Comparison of ENCODE assay signal across 9 cellular contexts in genomic region chr10:49592726-49593563, GRCh38. TPM values are rescaled to one million over a fixed set of nuclear protein-coding genes. Genes with fewer than 3 reads are reported as not detected.
DNase-seq lines count a peak whose midpoint lies in the region; ATAC-seq and TF ChIP-seq lines count a peak whose summit lies in the region.
"Had no signal": no experiment of that assay in that cellular context is flagged by ENCODE, and none has a peak within 500 bp of the region (broad histone marks: within the 10 kb centered on the region; RNA-seq: fewer than 3 reads in every experiment).

No MANE protein-coding gene starts in this region.

- H3K4me1 ChIP-seq in Peyer's patch (no peaks in the 10 kb centered on the region), upper lobe of right lung (peaks cover 3% of the 10 kb centered on the region)

- no peak for TF ChIP-seq POLR2A in Peyer's patch (IDR thresholded peaks at IDR 0.05)

- peaks cover 4% of the 10 kb centered on the region for H3K9me3 Mint-ChIP-seq in activated T-helper 17 cell treated with anti-CD3 and anti-CD28 coated beads, Interleukin-2, amount 50 U/mL, for 72 hours
- H3K9me3 Mint-ChIP-seq in osteocyte (ENCODE audit: unreplicated experiment) = no peaks in the 10 kb centered on the region

- peaks cover 9% of the 10 kb centered on the region for H3K27me3 Mint-ChIP-seq in activated T-helper 17 cell treated with anti-CD3 and anti-CD28 coated beads, Interleukin-2, amount 50 U/mL, for 72 hours
- H3K27me3 Mint-ChIP-seq in osteocyte (ENCODE audit: unreplicated experiment) = no peaks in the 10 kb centered on the region

- H3K9me3 ChIP-seq in Peyer's patch = no peaks in the 10 kb centered on the region
- no peaks in the 10 kb centered on the region for H3K9me3 ChIP-seq in upper lobe of right lung

- peak; percentile 72 for DNase-seq in AG08396 (ENCODE audit: low spot score)
- peak in 2 of 3 donors; percentile 38 to 78 for DNase-seq in Peyer's patch
- peak; percentile 38 for DNase-seq in foreskin melanocyte
- peak; percentile 86 for DNase-seq in osteocyte (ENCODE audit: extremely low spot score, unreplicated experiment)
- no peak for DNase-seq in upper lobe of right lung

- TF ChIP-seq CTCF in Peyer's patch (IDR thresholded peaks at IDR 0.05) (peak; percentile 19 to 84 (median 68)), osteocyte (IDR thresholded peaks at IDR 0.05) (peak; percentile 93), upper lobe of right lung (IDR thresholded peaks at IDR 0.05) (peak; percentile 94)

- H3K27ac ChIP-seq in Peyer's patch (no peak overlapping the region), upper lobe of right lung (no peak overlapping the region)

- ATAC-seq in GM18499 (IDR thresholded peaks at IDR 0.05; ENCODE audit: insufficient read depth, unreplicated experiment) (peak; percentile 70), HG03432 (IDR thresholded peaks at IDR 0.05; ENCODE audit: unreplicated experiment) (peak; percentile 56), upper lobe of right lung (peak; percentile 85)
- peak; percentile 54 for ATAC-seq in activated T-helper 17 cell treated with anti-CD3 and anti-CD28 coated beads, Interleukin-2, amount 50 U/mL, for 72 hours (replicated peaks)

- H3K36me3 ChIP-seq in Peyer's patch = no peaks in the 10 kb centered on the region
- no peaks in the 10 kb centered on the region for H3K36me3 ChIP-seq in upper lobe of right lung

- intact Hi-C loops in upper lobe of right lung (cut with DNase I) = no loop called here

- no peaks in the 10 kb centered on the region for H3K27me3 ChIP-seq in Peyer's patch
- H3K27me3 ChIP-seq in upper lobe of right lung = peaks cover 14% of the 10 kb centered on the region

- H3K36me3 Mint-ChIP-seq in activated T-helper 17 cell treated with anti-CD3 and anti-CD28 coated beads, Interleukin-2, amount 50 U/mL, for 72 hours (ENCODE audit: low read depth) = no peaks in the 10 kb centered on the region
- no peaks in the 10 kb centered on the region for H3K36me3 Mint-ChIP-seq in osteocyte (ENCODE audit: unreplicated experiment)

- peaks cover 4% of the 10 kb centered on the region for H3K4me1 Mint-ChIP-seq in activated T-helper 17 cell treated with anti-CD3 and anti-CD28 coated beads, Interleukin-2, amount 50 U/mL, for 72 hours
- H3K4me1 Mint-ChIP-seq in osteocyte (ENCODE audit: unreplicated experiment) = peaks cover 11% of the 10 kb centered on the region

- H3K4me3 Mint-ChIP-seq in activated T-helper 17 cell treated with anti-CD3 and anti-CD28 coated beads, Interleukin-2, amount 50 U/mL, for 72 hours = no peak overlapping the region
- no peak overlapping the region for H3K4me3 Mint-ChIP-seq in osteocyte (ENCODE audit: unreplicated experiment)

- H3K4me3 ChIP-seq in Peyer's patch (no peak overlapping the region), upper lobe of right lung (no peak overlapping the region)

- no peak overlapping the region for H3K27ac Mint-ChIP-seq in activated T-helper 17 cell treated with anti-CD3 and anti-CD28 coated beads, Interleukin-2, amount 50 U/mL, for 72 hours
- no peak overlapping the region for H3K27ac Mint-ChIP-seq in osteocyte (ENCODE audit: unreplicated experiment)

RNA-seq across cellular contexts. Expression of gene SLC18A3, which starts 17.2 kb away (rescaled TPM):
- total RNA-seq in Peyer's patch = under 1 TPM in 1 of 4 donors, not detected in 3; 0.47 TPM
- not detected for total RNA-seq in activated T-helper 17 cell treated with anti-CD3 and anti-CD28 coated beads, Interleukin-2, amount 50 U/mL, for 72 hours
- total RNA-seq in osteocyte = 0.32 and 0.34 TPM in 2 replicates
- total RNA-seq in upper lobe of right lung = not detected
- total RNA-seq: pulmonary artery endothelial cell had no signal

RNA-seq across cellular contexts. Expression of gene CHAT, which starts 20.9 kb away (rescaled TPM):
- total RNA-seq in Peyer's patch = 1 to 10 TPM in 3 of 4 donors, not detected in 1; 2.1 to 3.8 (median 3.4) TPM
- total RNA-seq in activated T-helper 17 cell treated with anti-CD3 and anti-CD28 coated beads, Interleukin-2, amount 50 U/mL, for 72 hours = not detected
- not detected in 2 replicates for total RNA-seq in osteocyte
- not detected for total RNA-seq in upper lobe of right lung
- total RNA-seq: pulmonary artery endothelial cell had no signal

RNA-seq across cellular contexts. Expression of gene ERCC6, which starts 54.0 kb away (rescaled TPM):
- total RNA-seq in Peyer's patch (10 to 100 TPM; 17.9 to 33.0 (median 26.5) TPM), osteocyte (184 and 187 TPM in 2 replicates), upper lobe of right lung (33.9 TPM)
- 10 to 100 TPM; 26.6 to 57.1 TPM for total RNA-seq in activated T-helper 17 cell treated with anti-CD3 and anti-CD28 coated beads, Interleukin-2, amount 50 U/mL, for 72 hours
